Comparison of ENCODE assay signal across 17 cellular contexts in the genomic region with DNA sequence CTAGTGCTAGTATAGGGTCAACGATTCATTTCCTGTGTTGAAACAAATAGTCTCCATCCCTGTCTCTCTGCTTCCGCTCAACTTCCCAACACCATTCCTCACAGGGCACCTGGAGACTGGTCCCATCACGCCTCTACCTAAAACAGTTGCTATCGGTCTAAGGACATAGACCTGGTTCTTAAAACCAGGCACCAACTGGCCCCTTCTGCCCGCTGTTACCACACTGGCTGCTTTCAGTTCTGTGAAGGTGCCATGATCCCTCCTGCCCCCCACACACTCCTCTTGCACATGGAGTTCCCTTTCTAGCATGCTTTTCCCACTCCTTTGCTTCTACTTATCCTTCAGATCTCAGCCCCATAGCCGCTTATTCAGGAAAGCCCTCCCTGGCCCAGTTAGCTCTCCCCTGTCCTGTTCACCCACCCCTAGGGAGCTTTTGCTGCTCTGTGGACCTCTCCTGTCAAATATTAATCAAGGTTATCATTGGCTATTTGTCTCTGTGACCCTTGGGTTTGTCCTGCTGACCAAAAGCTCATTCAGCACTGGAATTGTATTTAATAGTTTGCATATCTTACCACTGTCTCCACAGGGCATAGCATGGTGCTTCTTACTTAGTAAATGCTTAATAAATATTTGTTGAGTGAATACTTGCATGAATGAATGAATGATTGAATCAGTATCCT. TPM values are rescaled to one million over a fixed set of nuclear protein-coding genes. Genes with fewer than 3 reads are reported as not detected.
DNase-seq lines count a peak whose midpoint lies in the region; ATAC-seq, FAIRE-seq and TF ChIP-seq lines count a peak whose summit lies in the region.
"Had no signal": no experiment of that assay in that cellular context is flagged by ENCODE, and none has a peak within 500 bp of the region (broad histone marks: within the 10 kb centered on the region; RNA-seq: fewer than 3 reads in every experiment).

No MANE protein-coding gene starts in this region.

- peaks cover 0 to 7% (median 0%) of the 10 kb centered on the region in 11 donors for H3K9me3 Mint-ChIP-seq in naive thymus-derived CD4-positive, alpha-beta T cell

- intact Hi-C loops in HepG2 (cut with micrococcal nuclease; ENCODE audit: unreplicated experiment) (no loop called here), right lobe of liver (cut with DNase I) (no loop called here)
- intact Hi-C loops in naive thymus-derived CD4-positive, alpha-beta T cell (cut with micrococcal nuclease): no loop called here

- POLR2A ChIA-PET in HepG2 (lab: Yijun Ruan, JAX): no interaction called here
- POLR2A ChIA-PET in naive thymus-derived CD4-positive, alpha-beta T cell (lab: Charles Lee): no interaction called here

- H4K20me1 ChIP-seq in HepG2 (ENCODE audit: insufficient read depth, low read length): no peaks in the 10 kb centered on the region
- H4K20me1 ChIP-seq: BLaER1 treated with 17β-estradiol and CSF1 and Interleukin-3, amounts not matched to agents 10 nM and 100 nM had no signal

- in situ Hi-C loops in HepG2 (cut with HindIII; ENCODE audit: extremely low pct_ligation_motif_present, low pct_unique_long_range_greater_than_20kb): no loop called here

- H3K27ac Mint-ChIP-seq in naive thymus-derived CD4-positive, alpha-beta T cell: no peak overlapping the region
- H3K27ac Mint-ChIP-seq: CD4-positive, CD25-positive, alpha-beta regulatory T cell had no signal

- H3K36me3 Mint-ChIP-seq in naive thymus-derived CD4-positive, alpha-beta T cell: no peaks in the 10 kb centered on the region
- H3K36me3 Mint-ChIP-seq: CD4-positive, CD25-positive, alpha-beta regulatory T cell had no signal

- peak; percentile 49 for FAIRE-seq in HepG2 (lab: Jason Lieb, UNC)
- FAIRE-seq: A204.1, G401.6, GM12891, GM19239, H54 had no signal

- no TSS peak for BruUV-seq in HepG2 (replicated peaks; lab: Mats Ljungman, UMichigan)

- TF ChIP-seq CTCF in HepG2 (CRISPR knock-in tag; IDR thresholded peaks at IDR 0.05): no peak
- TF ChIP-seq CTCF in right lobe of liver (IDR thresholded peaks at IDR 0.05): no peak
- TF ChIP-seq CTCF in RWPE2 (IDR thresholded peaks at IDR 0.05; ENCODE audit: poor library complexity, severe bottlenecking): no peak

- no peaks in the 10 kb centered on the region for H3K27me3 ChIP-seq in HepG2 (ENCODE audit: control insufficient read depth in 1 of 2, insufficient read depth in 2 of 2, low read length in 2 of 2)
- no peaks in the 10 kb centered on the region for H3K27me3 ChIP-seq in right lobe of liver
- no peaks in the 10 kb centered on the region for H3K27me3 ChIP-seq in RWPE2 (ENCODE audit: insufficient read depth, poor library complexity, severe bottlenecking)
- H3K27me3 ChIP-seq in skeletal muscle satellite cell (ENCODE audit: control insufficient read depth, insufficient read depth, low read length): no peaks in the 10 kb centered on the region
- H3K27me3 ChIP-seq in naive thymus-derived CD4-positive, alpha-beta T cell (ENCODE audit: control insufficient read depth in 2 of 2, insufficient read depth in 2 of 2, low read length in 2 of 2): no peaks in the 10 kb centered on the region

- H3K9me3 ChIP-seq in HepG2 (ENCODE audit: low read length) (no peaks in the 10 kb centered on the region), right lobe of liver (no peaks in the 10 kb centered on the region), RWPE2 (ENCODE audit: severe bottlenecking) (no peaks in the 10 kb centered on the region), skeletal muscle satellite cell (replicated peaks; ENCODE audit: low read length) (no peaks in the 10 kb centered on the region)
- H3K9me3 ChIP-seq in naive thymus-derived CD4-positive, alpha-beta T cell (ENCODE audit: control insufficient read depth in 2 of 3, low read length in 3 of 3): no peaks in the 10 kb centered on the region
- H3K9me3 ChIP-seq: BLaER1 treated with 17β-estradiol and CSF1 and Interleukin-3, amounts not matched to agents 10 nM and 100 nM had no signal

- H3K27ac ChIP-seq in HepG2 (ENCODE audit: extremely low read length, insufficient read depth, low read length): no peak overlapping the region
- no peak overlapping the region for H3K27ac ChIP-seq in right lobe of liver
- H3K27ac ChIP-seq in RWPE2 (ENCODE audit: poor library complexity, severe bottlenecking): peak overlapping the region; percentile 67
- H3K27ac ChIP-seq in naive thymus-derived CD4-positive, alpha-beta T cell (ENCODE audit: low read depth, low read length): no peak overlapping the region
- H3K27ac ChIP-seq: BLaER1 treated with 17β-estradiol and CSF1 and Interleukin-3, amounts not matched to agents 10 nM and 100 nM had no signal

- CTCF ChIA-PET in HepG2 (lab: Yijun Ruan, JAX; ENCODE audit: low intra/inter-chr PET ratio, low total read pairs): no interaction called here
- CTCF ChIA-PET in naive thymus-derived CD4-positive, alpha-beta T cell (lab: Charles Lee): no interaction called here

- H3K4me3 ChIP-seq in HepG2 (replicated peaks in 1 of 3; ENCODE audit: insufficient read depth in 1 of 3, low read depth in 2 of 3, low read length in 3 of 3): no peak overlapping the region; a peak in 1 of 6 replicates
- H3K4me3 ChIP-seq in right lobe of liver: no peak overlapping the region
- no peak overlapping the region for H3K4me3 ChIP-seq in RWPE2 (ENCODE audit: severe bottlenecking)
- H3K4me3 ChIP-seq in skeletal muscle satellite cell (ENCODE audit: low read length): no peak overlapping the region
- no peak overlapping the region for H3K4me3 ChIP-seq in naive thymus-derived CD4-positive, alpha-beta T cell (ENCODE audit: low read length)
- H3K4me3 ChIP-seq: BLaER1 treated with 17β-estradiol and CSF1 and Interleukin-3, amounts not matched to agents 10 nM and 100 nM had no signal

- H3K4me2 ChIP-seq in HepG2 (ENCODE audit: low read depth, low read length): peak overlapping the region; percentile 53
- H3K4me2 ChIP-seq in skeletal muscle satellite cell (ENCODE audit: low read length): peak overlapping the region; percentile 1

- H3K36me3 ChIP-seq in HepG2 (replicated peaks in 1 of 2; ENCODE audit: control insufficient read depth in 1 of 2, insufficient read depth in 2 of 2, low read length in 2 of 2) (no peaks in the 10 kb centered on the region), right lobe of liver (no peaks in the 10 kb centered on the region), RWPE2 (ENCODE audit: low read depth) (no peaks in the 10 kb centered on the region), skeletal muscle satellite cell (ENCODE audit: insufficient read depth, low read length) (no peaks in the 10 kb centered on the region)
- no peaks in the 10 kb centered on the region for H3K36me3 ChIP-seq in naive thymus-derived CD4-positive, alpha-beta T cell (ENCODE audit: control insufficient read depth in 2 of 3, insufficient read depth in 3 of 3, low read length in 3 of 3)
- H3K36me3 ChIP-seq: BLaER1 treated with 17β-estradiol and CSF1 and Interleukin-3, amounts not matched to agents 10 nM and 100 nM had no signal

- peaks cover 0 to 2% (median 0%) of the 10 kb centered on the region in 7 donors for H3K4me1 Mint-ChIP-seq in naive thymus-derived CD4-positive, alpha-beta T cell
- H3K4me1 Mint-ChIP-seq: CD4-positive, CD25-positive, alpha-beta regulatory T cell had no signal

- TF ChIP-seq RAD21 in HepG2 (CRISPR knock-in tag; IDR thresholded peaks at IDR 0.05): no peak

- TF ChIP-seq EP300 in HepG2 (IDR thresholded peaks at IDR 0.05; ENCODE audit: low read depth in 2 of 2, low read length in 2 of 2) (no peak), HepG2 (CRISPR knock-in tag; IDR thresholded peaks at IDR 0.05; ENCODE audit: borderline replicate concordance) (no peak)

- H3K4me1 ChIP-seq in HepG2 (ENCODE audit: insufficient read depth, low read length): peaks cover 27% of the 10 kb centered on the region
- no peaks in the 10 kb centered on the region for H3K4me1 ChIP-seq in right lobe of liver
- peaks cover 40% of the 10 kb centered on the region for H3K4me1 ChIP-seq in RWPE2 (ENCODE audit: insufficient read depth, poor library complexity, severe bottlenecking)
- H3K4me1 ChIP-seq in skeletal muscle satellite cell (ENCODE audit: control insufficient read depth, insufficient read depth, low read length): no peaks in the 10 kb centered on the region
- H3K4me1 ChIP-seq in naive thymus-derived CD4-positive, alpha-beta T cell (ENCODE audit: control insufficient read depth in 2 of 2, insufficient read depth in 2 of 2, low read length in 2 of 2): no peaks in the 10 kb centered on the region

- H2AFZ ChIP-seq in HepG2 (ENCODE audit: low read length): no peak overlapping the region

- WGBS in HepG2 (ENCODE audit: low lambda C conversion rate): 46% methylated on average over 6 of the region's 6 CpGs
- WGBS in right lobe of liver (ENCODE audit: insufficient coverage, low coverage, low lambda C conversion rate, missing lambda C conversion rate): 63% methylated on average over 5 of the region's 6 CpGs

- peak; percentile 36 for DNase-seq in HepG2 (ENCODE audit: low spot score)
- DNase-seq in right lobe of liver: no peak
- DNase-seq in HuH-7 (ENCODE audit: low spot score): peak; percentile 23
- DNase-seq in RWPE2 (ENCODE audit: low spot score): no peak
- DNase-seq in naive thymus-derived CD4-positive, alpha-beta T cell: no peak
- no peak for DNase-seq in Ammon's horn (ENCODE audit: low spot score)
- no peak for DNase-seq in globus pallidus (ENCODE audit: low spot score)
- DNase-seq: CD4-positive, CD25-positive, alpha-beta regulatory T cell; DMS79 treated with DMSO at 0.1 percent for 48 hours had no signal

- TF ChIP-seq POLR2A in HepG2 (IDR thresholded peaks at IDR 0.05; ENCODE audit: insufficient read depth in 1 of 2, low read depth in 2 of 2, low read length in 2 of 2) (no peak), right lobe of liver (IDR thresholded peaks at IDR 0.05) (no peak)

- no peak overlapping the region for H3K4me3 Mint-ChIP-seq in naive thymus-derived CD4-positive, alpha-beta T cell
- H3K4me3 Mint-ChIP-seq: CD4-positive, CD25-positive, alpha-beta regulatory T cell had no signal

- H3K27me3 Mint-ChIP-seq in naive thymus-derived CD4-positive, alpha-beta T cell: peaks cover 17 to 58% (median 50%) of the 10 kb centered on the region in 5 donors

- H3K9ac ChIP-seq in HepG2 (ENCODE audit: insufficient read depth, low read depth, low read length): no peak overlapping the region
- H3K9ac ChIP-seq in skeletal muscle satellite cell (ENCODE audit: low read depth, low read length): no peak overlapping the region
- H3K9ac ChIP-seq: BLaER1 treated with 17β-estradiol and CSF1 and Interleukin-3, amounts not matched to agents 10 nM and 100 nM had no signal

- ATAC-seq in HepG2: peak; percentile 90
- ATAC-seq in right lobe of liver: no peak
- ATAC-seq in RWPE2 (ENCODE audit: low read depth): no peak
- no peak for ATAC-seq in naive thymus-derived CD4-positive, alpha-beta T cell

- no peaks in the 10 kb centered on the region for H3K79me2 ChIP-seq in HepG2 (ENCODE audit: insufficient read depth, low read length)

RNA-seq across cellular contexts. Expression of gene KPRP, which starts 11.9 kb away (rescaled TPM):
- total RNA-seq in HepG2 (2016; rRNA removed; fragmentation: Illumina TruSeq; extraction: Trizol) (not detected in 2 replicates), right lobe of liver (not detected)
- not detected in 2 replicates for total RNA-seq in HepG2 (2016; cell fraction: cytosol; rRNA removed; fragmentation: Illumina TruSeq; extraction: Trizol; ENCODE audit: low read depth)
- not detected in 2 replicates for total RNA-seq in HepG2 (2016; cell fraction: insoluble cytoplasmic fraction; rRNA removed; fragmentation: Illumina TruSeq; extraction: Trizol)
- total RNA-seq in HepG2 (2016; cell fraction: membrane; rRNA removed; fragmentation: Illumina TruSeq; extraction: Trizol): not detected in 2 replicates
- not detected in 2 replicates for total RNA-seq in HepG2 (2016; cell fraction: nucleus; rRNA removed; fragmentation: Illumina TruSeq; extraction: Trizol)
- polyA plus RNA-seq in HepG2 (2011; rRNA removed): not detected in 2 replicates
- not detected in 2 replicates for polyA plus RNA-seq in HepG2 (2011; cell fraction: cytosol; rRNA removed)
- not detected in 2 replicates for polyA plus RNA-seq in HepG2 (2011; cell fraction: nucleus; rRNA removed)
- polyA plus RNA-seq in HepG2 (2012): not detected in 2 replicates
- polyA plus RNA-seq in HepG2 (2016; cell fraction: cytosol; fragmentation: Illumina TruSeq; extraction: Trizol; ENCODE audit: low read depth): not detected in 2 replicates
- polyA plus RNA-seq in HepG2 (2016; cell fraction: insoluble cytoplasmic fraction; fragmentation: Illumina TruSeq; extraction: Trizol; ENCODE audit: low read depth): not detected in 2 replicates
- not detected in 2 replicates for polyA plus RNA-seq in HepG2 (2016; cell fraction: membrane; fragmentation: Illumina TruSeq; extraction: Trizol; ENCODE audit: low read depth)
- polyA plus RNA-seq in HepG2 (2016; cell fraction: nucleus; fragmentation: Illumina TruSeq; extraction: Trizol; ENCODE audit: insufficient read depth, low read depth): not detected in 2 replicates
- polyA minus RNA-seq in HepG2 (2011; rRNA and poly(A)+ RNA removed; ENCODE audit: low replicate concordance): not detected in 2 replicates
- not detected in 2 replicates for polyA minus RNA-seq in HepG2 (2011; cell fraction: cytosol; rRNA and poly(A)+ RNA removed)
- polyA minus RNA-seq in HepG2 (2011; cell fraction: nucleus; rRNA and poly(A)+ RNA removed): not detected in 2 replicates
- not detected in 2 replicates for total RNA-seq in skeletal muscle satellite cell (2012; rRNA removed)
- not detected for total RNA-seq in naive thymus-derived CD4-positive, alpha-beta T cell
- not detected for polyA plus RNA-seq in naive thymus-derived CD4-positive, alpha-beta T cell
- total RNA-seq: Calu3; CD4-positive, CD25-positive, alpha-beta regulatory T cell had no signal
- polyA plus RNA-seq: CD4-positive, CD25-positive, alpha-beta regulatory T cell had no signal

RNA-seq across cellular contexts. Expression of gene LCE1F, which starts 29.0 kb away (rescaled TPM):
- total RNA-seq in HepG2 (2016; rRNA removed; fragmentation: Illumina TruSeq; extraction: Trizol) (not detected in 2 replicates), right lobe of liver (not detected)
- total RNA-seq in HepG2 (2016; cell fraction: cytosol; rRNA removed; fragmentation: Illumina TruSeq; extraction: Trizol; ENCODE audit: low read depth): not detected in 2 replicates
- not detected in 2 replicates for total RNA-seq in HepG2 (2016; cell fraction: insoluble cytoplasmic fraction; rRNA removed; fragmentation: Illumina TruSeq; extraction: Trizol)
- total RNA-seq in HepG2 (2016; cell fraction: membrane; rRNA removed; fragmentation: Illumina TruSeq; extraction: Trizol): not detected in 2 replicates
- total RNA-seq in HepG2 (2016; cell fraction: nucleus; rRNA removed; fragmentation: Illumina TruSeq; extraction: Trizol): not detected in 2 replicates
- polyA plus RNA-seq in HepG2 (2011; rRNA removed): not detected in 2 replicates
- not detected in 2 replicates for polyA plus RNA-seq in HepG2 (2011; cell fraction: cytosol; rRNA removed)
- not detected in 2 replicates for polyA plus RNA-seq in HepG2 (2011; cell fraction: nucleus; rRNA removed)
- not detected in 2 replicates for polyA plus RNA-seq in HepG2 (2012)
- polyA plus RNA-seq in HepG2 (2016; cell fraction: cytosol; fragmentation: Illumina TruSeq; extraction: Trizol; ENCODE audit: low read depth): not detected in 2 replicates
- polyA plus RNA-seq in HepG2 (2016; cell fraction: insoluble cytoplasmic fraction; fragmentation: Illumina TruSeq; extraction: Trizol; ENCODE audit: low read depth): not detected in 2 replicates
- polyA plus RNA-seq in HepG2 (2016; cell fraction: membrane; fragmentation: Illumina TruSeq; extraction: Trizol; ENCODE audit: low read depth): not detected in 2 replicates
- not detected in 2 replicates for polyA plus RNA-seq in HepG2 (2016; cell fraction: nucleus; fragmentation: Illumina TruSeq; extraction: Trizol; ENCODE audit: insufficient read depth, low read depth)
- polyA minus RNA-seq in HepG2 (2011; rRNA and poly(A)+ RNA removed; ENCODE audit: low replicate concordance): not detected in 2 replicates
- polyA minus RNA-seq in HepG2 (2011; cell fraction: cytosol; rRNA and poly(A)+ RNA removed): not detected in 2 replicates
- not detected in 2 replicates for polyA minus RNA-seq in HepG2 (2011; cell fraction: nucleus; rRNA and poly(A)+ RNA removed)
- total RNA-seq in skeletal muscle satellite cell (2012; rRNA removed): not detected in 2 replicates
- total RNA-seq in naive thymus-derived CD4-positive, alpha-beta T cell: not detected
- not detected for polyA plus RNA-seq in naive thymus-derived CD4-positive, alpha-beta T cell
- total RNA-seq: Calu3; CD4-positive, CD25-positive, alpha-beta regulatory T cell had no signal
- polyA plus RNA-seq: CD4-positive, CD25-positive, alpha-beta regulatory T cell had no signal

RNA-seq across cellular contexts. Expression of gene LCE4A, which starts 37.9 kb away (rescaled TPM):
- total RNA-seq in HepG2 (2016; rRNA removed; fragmentation: Illumina TruSeq; extraction: Trizol): not detected in 2 replicates
- not detected in 2 replicates for total RNA-seq in HepG2 (2016; cell fraction: cytosol; rRNA removed; fragmentation: Illumina TruSeq; extraction: Trizol; ENCODE audit: low read depth)
- not detected in 2 replicates for total RNA-seq in HepG2 (2016; cell fraction: insoluble cytoplasmic fraction; rRNA removed; fragmentation: Illumina TruSeq; extraction: Trizol)
- total RNA-seq in HepG2 (2016; cell fraction: membrane; rRNA removed; fragmentation: Illumina TruSeq; extraction: Trizol): not detected in 2 replicates
- not detected in 2 replicates for total RNA-seq in HepG2 (2016; cell fraction: nucleus; rRNA removed; fragmentation: Illumina TruSeq; extraction: Trizol)
- not detected in 2 replicates for polyA plus RNA-seq in HepG2 (2011; rRNA removed)
- polyA plus RNA-seq in HepG2 (2011; cell fraction: cytosol; rRNA removed): not detected in 2 replicates
- not detected in 2 replicates for polyA plus RNA-seq in HepG2 (2011; cell fraction: nucleus; rRNA removed)
- not detected in 2 replicates for polyA plus RNA-seq in HepG2 (2012)
- polyA plus RNA-seq in HepG2 (2016; cell fraction: cytosol; fragmentation: Illumina TruSeq; extraction: Trizol; ENCODE audit: low read depth): not detected in 2 replicates
- not detected in 2 replicates for polyA plus RNA-seq in HepG2 (2016; cell fraction: insoluble cytoplasmic fraction; fragmentation: Illumina TruSeq; extraction: Trizol; ENCODE audit: low read depth)
- not detected in 2 replicates for polyA plus RNA-seq in HepG2 (2016; cell fraction: membrane; fragmentation: Illumina TruSeq; extraction: Trizol; ENCODE audit: low read depth)
- polyA plus RNA-seq in HepG2 (2016; cell fraction: nucleus; fragmentation: Illumina TruSeq; extraction: Trizol; ENCODE audit: insufficient read depth, low read depth): not detected in 2 replicates
- not detected in 2 replicates for polyA minus RNA-seq in HepG2 (2011; rRNA and poly(A)+ RNA removed; ENCODE audit: low replicate concordance)
- not detected in 2 replicates for polyA minus RNA-seq in HepG2 (2011; cell fraction: cytosol; rRNA and poly(A)+ RNA removed)
- not detected in 2 replicates for polyA minus RNA-seq in HepG2 (2011; cell fraction: nucleus; rRNA and poly(A)+ RNA removed)
- not detected for total RNA-seq in right lobe of liver
- not detected in 2 replicates for total RNA-seq in skeletal muscle satellite cell (2012; rRNA removed)
- not detected for total RNA-seq in naive thymus-derived CD4-positive, alpha-beta T cell
- polyA plus RNA-seq in naive thymus-derived CD4-positive, alpha-beta T cell: not detected
- total RNA-seq: Calu3; CD4-positive, CD25-positive, alpha-beta regulatory T cell had no signal
- polyA plus RNA-seq: CD4-positive, CD25-positive, alpha-beta regulatory T cell had no signal

RNA-seq across cellular contexts. Expression of gene LCE1E, which starts 40.2 kb away (rescaled TPM):
- total RNA-seq in HepG2 (2016; rRNA removed; fragmentation: Illumina TruSeq; extraction: Trizol) (not detected in 2 replicates), right lobe of liver (not detected)
- total RNA-seq in HepG2 (2016; cell fraction: cytosol; rRNA removed; fragmentation: Illumina TruSeq; extraction: Trizol; ENCODE audit: low read depth): not detected in 2 replicates
- 0.24 TPM in 1 of 2 replicates, not detected in the other for total RNA-seq in HepG2 (2016; cell fraction: insoluble cytoplasmic fraction; rRNA removed; fragmentation: Illumina TruSeq; extraction: Trizol)
- total RNA-seq in HepG2 (2016; cell fraction: membrane; rRNA removed; fragmentation: Illumina TruSeq; extraction: Trizol): not detected in 2 replicates
- not detected in 2 replicates for total RNA-seq in HepG2 (2016; cell fraction: nucleus; rRNA removed; fragmentation: Illumina TruSeq; extraction: Trizol)
- 0.12 TPM in 2 replicates for polyA plus RNA-seq in HepG2 (2011; rRNA removed)
- 0.10 and 0.16 TPM in 2 replicates for polyA plus RNA-seq in HepG2 (2011; cell fraction: cytosol; rRNA removed)
- 0.19 TPM in 1 of 2 replicates, not detected in the other for polyA plus RNA-seq in HepG2 (2011; cell fraction: nucleus; rRNA removed)
- polyA plus RNA-seq in HepG2 (2012): not detected in 2 replicates
- not detected in 2 replicates for polyA plus RNA-seq in HepG2 (2016; cell fraction: cytosol; fragmentation: Illumina TruSeq; extraction: Trizol; ENCODE audit: low read depth)
- polyA plus RNA-seq in HepG2 (2016; cell fraction: insoluble cytoplasmic fraction; fragmentation: Illumina TruSeq; extraction: Trizol; ENCODE audit: low read depth): not detected in 2 replicates
- polyA plus RNA-seq in HepG2 (2016; cell fraction: membrane; fragmentation: Illumina TruSeq; extraction: Trizol; ENCODE audit: low read depth): 0.30 TPM in 1 of 2 replicates, not detected in the other
- not detected in 2 replicates for polyA plus RNA-seq in HepG2 (2016; cell fraction: nucleus; fragmentation: Illumina TruSeq; extraction: Trizol; ENCODE audit: insufficient read depth, low read depth)
- not detected in 2 replicates for polyA minus RNA-seq in HepG2 (2011; rRNA and poly(A)+ RNA removed; ENCODE audit: low replicate concordance)
- polyA minus RNA-seq in HepG2 (2011; cell fraction: cytosol; rRNA and poly(A)+ RNA removed): not detected in 2 replicates
- not detected in 2 replicates for polyA minus RNA-seq in HepG2 (2011; cell fraction: nucleus; rRNA and poly(A)+ RNA removed)
- total RNA-seq in skeletal muscle satellite cell (2012; rRNA removed): not detected in 2 replicates
- not detected for total RNA-seq in naive thymus-derived CD4-positive, alpha-beta T cell
- polyA plus RNA-seq in naive thymus-derived CD4-positive, alpha-beta T cell: not detected
- total RNA-seq: Calu3; CD4-positive, CD25-positive, alpha-beta regulatory T cell had no signal
- polyA plus RNA-seq: CD4-positive, CD25-positive, alpha-beta regulatory T cell had no signal

RNA-seq across cellular contexts. Expression of gene LCE2A, which starts 47.8 kb away (rescaled TPM):
- total RNA-seq in HepG2 (2016; rRNA removed; fragmentation: Illumina TruSeq; extraction: Trizol) (not detected in 2 replicates), right lobe of liver (not detected)
- not detected in 2 replicates for total RNA-seq in HepG2 (2016; cell fraction: cytosol; rRNA removed; fragmentation: Illumina TruSeq; extraction: Trizol; ENCODE audit: low read depth)
- not detected in 2 replicates for total RNA-seq in HepG2 (2016; cell fraction: insoluble cytoplasmic fraction; rRNA removed; fragmentation: Illumina TruSeq; extraction: Trizol)
- not detected in 2 replicates for total RNA-seq in HepG2 (2016; cell fraction: membrane; rRNA removed; fragmentation: Illumina TruSeq; extraction: Trizol)
- not detected in 2 replicates for total RNA-seq in HepG2 (2016; cell fraction: nucleus; rRNA removed; fragmentation: Illumina TruSeq; extraction: Trizol)
- not detected in 2 replicates for polyA plus RNA-seq in HepG2 (2011; rRNA removed)
- not detected in 2 replicates for polyA plus RNA-seq in HepG2 (2011; cell fraction: cytosol; rRNA removed)
- polyA plus RNA-seq in HepG2 (2011; cell fraction: nucleus; rRNA removed): not detected in 2 replicates
- not detected in 2 replicates for polyA plus RNA-seq in HepG2 (2012)
- polyA plus RNA-seq in HepG2 (2016; cell fraction: cytosol; fragmentation: Illumina TruSeq; extraction: Trizol; ENCODE audit: low read depth): not detected in 2 replicates
- not detected in 2 replicates for polyA plus RNA-seq in HepG2 (2016; cell fraction: insoluble cytoplasmic fraction; fragmentation: Illumina TruSeq; extraction: Trizol; ENCODE audit: low read depth)
- not detected in 2 replicates for polyA plus RNA-seq in HepG2 (2016; cell fraction: membrane; fragmentation: Illumina TruSeq; extraction: Trizol; ENCODE audit: low read depth)
- polyA plus RNA-seq in HepG2 (2016; cell fraction: nucleus; fragmentation: Illumina TruSeq; extraction: Trizol; ENCODE audit: insufficient read depth, low read depth): not detected in 2 replicates
- polyA minus RNA-seq in HepG2 (2011; rRNA and poly(A)+ RNA removed; ENCODE audit: low replicate concordance): not detected in 2 replicates
- polyA minus RNA-seq in HepG2 (2011; cell fraction: cytosol; rRNA and poly(A)+ RNA removed): not detected in 2 replicates
- polyA minus RNA-seq in HepG2 (2011; cell fraction: nucleus; rRNA and poly(A)+ RNA removed): not detected in 2 replicates
- not detected in 2 replicates for total RNA-seq in skeletal muscle satellite cell (2012; rRNA removed)
- not detected for total RNA-seq in naive thymus-derived CD4-positive, alpha-beta T cell
- polyA plus RNA-seq in naive thymus-derived CD4-positive, alpha-beta T cell: not detected
- total RNA-seq: Calu3; CD4-positive, CD25-positive, alpha-beta regulatory T cell had no signal
- polyA plus RNA-seq: CD4-positive, CD25-positive, alpha-beta regulatory T cell had no signal

Comparison
In these comparisons a context has a peak if more than half of its experiments do, and no peak if none do; other contexts are left out.
1. DNase-seq: peak in HepG2 (single experiment) and HuH-7 (single experiment); none in right lobe of liver (0 of 3), RWPE2 (single experiment), naive thymus-derived CD4-positive, alpha-beta T cell (0 of 9), Ammon's horn (single experiment) and globus pallidus (single experiment).